Comparison of ENCODE assay signal across 9 cellular contexts in the genomic region with DNA sequence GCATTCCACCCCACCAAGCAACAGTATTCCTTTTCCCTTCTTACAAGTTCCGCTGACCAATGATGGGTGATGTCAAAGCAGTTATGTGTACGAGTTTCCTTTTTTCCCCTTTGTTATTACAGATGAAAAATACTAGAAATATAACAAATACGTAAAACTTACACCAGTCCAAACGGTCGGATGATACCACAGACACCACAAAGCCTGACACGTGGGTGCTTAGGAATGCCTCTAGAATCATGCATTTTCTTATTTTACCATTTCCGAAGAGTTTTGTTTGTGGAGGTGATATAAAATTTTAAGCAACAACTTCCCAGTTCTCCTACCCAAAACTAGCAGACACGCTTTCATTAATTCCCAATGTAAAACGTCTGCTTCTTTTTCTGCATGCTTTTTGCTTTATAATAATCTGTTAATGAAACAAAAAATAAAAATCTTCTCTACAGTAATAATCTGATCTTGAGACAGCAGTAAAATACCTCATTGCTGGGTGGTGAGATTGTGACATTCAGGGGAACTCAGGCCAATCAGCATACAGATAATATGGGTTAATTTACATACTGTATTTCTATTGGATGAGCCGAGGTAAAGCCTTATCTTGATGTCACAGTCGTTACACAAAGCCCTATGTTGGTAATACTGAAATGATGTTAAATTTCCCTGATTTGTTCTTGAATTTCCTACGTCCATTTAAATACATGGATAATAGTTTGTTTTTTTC. TPM values are rescaled to one million over a fixed set of nuclear protein-coding genes. Genes with fewer than 3 reads are reported as not detected.
DNase-seq lines count a peak whose midpoint lies in the region; ATAC-seq and TF ChIP-seq lines count a peak whose summit lies in the region.
"Had no signal": no experiment of that assay in that cellular context is flagged by ENCODE, and none has a peak within 500 bp of the region (broad histone marks: within the 10 kb centered on the region; RNA-seq: fewer than 3 reads in every experiment).

No MANE protein-coding gene starts in this region.

- H2AFZ ChIP-seq in OCI-LY3 (ENCODE audit: low read depth, low read length) = peak overlapping the region; percentile 66

- no peak overlapping the region for H3K9ac ChIP-seq in OCI-LY3 (ENCODE audit: low read length)

- no peaks in the 10 kb centered on the region for H4K20me1 ChIP-seq in OCI-LY3 (ENCODE audit: insufficient read depth, low read length)

- DNase-seq in SIG-M5 treated with dmso at 0.1 percent for 504 hours (lab: John Stamatoyannopoulos, UW; ENCODE audit: unreplicated experiment) (peak; percentile 30), SIG-M5 (lab: John Stamatoyannopoulos, UW) (no peak), endothelial cell (ENCODE audit: low spot score) (no peak), neural crest cell (ENCODE audit: low read depth, low spot score) (no peak), T1000 (lab: John Stamatoyannopoulos, UW) (no peak)

- H3K27me3 ChIP-seq in OCI-LY3 (ENCODE audit: low read depth, low read length) = no peaks in the 10 kb centered on the region

- H3K36me3 Mint-ChIP-seq in endothelial cell (ENCODE audit: low read depth, unreplicated experiment) (no peaks in the 10 kb centered on the region), neural crest cell (ENCODE audit: low read depth) (no peaks in the 10 kb centered on the region)

- H3K4me1 ChIP-seq in OCI-LY3 (ENCODE audit: low read length) = peaks cover 11% of the 10 kb centered on the region

- peak overlapping the region; percentile 90 for H3K4me2 ChIP-seq in OCI-LY3 (ENCODE audit: low read length)

- H3K4me3 Mint-ChIP-seq in endothelial cell (ENCODE audit: unreplicated experiment) = peak overlapping the region; percentile 68
- H3K4me3 Mint-ChIP-seq in neural crest cell = peak overlapping the region; percentile 83

- H3K9me3 ChIP-seq in OCI-LY3 (ENCODE audit: insufficient read depth, low read length) = no peaks in the 10 kb centered on the region

- H3K27ac Mint-ChIP-seq in endothelial cell (ENCODE audit: unreplicated experiment) (no peak overlapping the region), neural crest cell (ENCODE audit: unreplicated experiment) (no peak overlapping the region)

- TF ChIP-seq CTCF in OCI-LY3 (IDR thresholded peaks at IDR 0.05; ENCODE audit: low read depth, low read length) (no peak), endothelial cell (IDR thresholded peaks at IDR 0.05; ENCODE audit: unreplicated experiment) (no peak), neural crest cell (conservative IDR thresholded peaks at IDR 0.05) (no peak)

- no peaks in the 10 kb centered on the region for H3K79me2 ChIP-seq in OCI-LY3 (ENCODE audit: low read length)

- H3K4me1 Mint-ChIP-seq in endothelial cell (ENCODE audit: unreplicated experiment) (peaks cover 12% of the 10 kb centered on the region), neural crest cell (peaks cover 29% of the 10 kb centered on the region)

- H3K4me3 ChIP-seq in OCI-LY3 (ENCODE audit: low read length) = peak overlapping the region; percentile 91

- H3K27ac ChIP-seq in OCI-LY3 (ENCODE audit: low read length) = no peak overlapping the region
- H3K27ac ChIP-seq: C4-2B had no signal

- H3K27me3 Mint-ChIP-seq in endothelial cell (ENCODE audit: unreplicated experiment) = peaks cover 6% of the 10 kb centered on the region
- H3K27me3 Mint-ChIP-seq in neural crest cell (ENCODE audit: low read depth) = no peaks in the 10 kb centered on the region

- no peak for ATAC-seq in HG03097 (IDR thresholded peaks at IDR 0.05; ENCODE audit: low FRiP score, unreplicated experiment)
- no peak for ATAC-seq in HG03521 (IDR thresholded peaks at IDR 0.05; ENCODE audit: unreplicated experiment)

- no peaks in the 10 kb centered on the region for H3K36me3 ChIP-seq in OCI-LY3 (replicated peaks; ENCODE audit: low read depth, low read length)

- H3K9me3 Mint-ChIP-seq in endothelial cell (ENCODE audit: unreplicated experiment) = no peaks in the 10 kb centered on the region
- no peaks in the 10 kb centered on the region for H3K9me3 Mint-ChIP-seq in neural crest cell

RNA-seq across cellular contexts. Expression of a gene that starts 0.8 kb away (rescaled TPM):
- 3.0 TPM for total RNA-seq in endothelial cell (ENCODE audit: unreplicated experiment)
- total RNA-seq in neural crest cell = 1.6 and 2.5 TPM in 2 replicates

RNA-seq across cellular contexts. Expression of a gene that starts 30.9 kb away (rescaled TPM):
- total RNA-seq in endothelial cell (ENCODE audit: unreplicated experiment) (36.1 TPM), neural crest cell (38.7 and 39.8 TPM in 2 replicates)
